In the genomic region with DNA sequence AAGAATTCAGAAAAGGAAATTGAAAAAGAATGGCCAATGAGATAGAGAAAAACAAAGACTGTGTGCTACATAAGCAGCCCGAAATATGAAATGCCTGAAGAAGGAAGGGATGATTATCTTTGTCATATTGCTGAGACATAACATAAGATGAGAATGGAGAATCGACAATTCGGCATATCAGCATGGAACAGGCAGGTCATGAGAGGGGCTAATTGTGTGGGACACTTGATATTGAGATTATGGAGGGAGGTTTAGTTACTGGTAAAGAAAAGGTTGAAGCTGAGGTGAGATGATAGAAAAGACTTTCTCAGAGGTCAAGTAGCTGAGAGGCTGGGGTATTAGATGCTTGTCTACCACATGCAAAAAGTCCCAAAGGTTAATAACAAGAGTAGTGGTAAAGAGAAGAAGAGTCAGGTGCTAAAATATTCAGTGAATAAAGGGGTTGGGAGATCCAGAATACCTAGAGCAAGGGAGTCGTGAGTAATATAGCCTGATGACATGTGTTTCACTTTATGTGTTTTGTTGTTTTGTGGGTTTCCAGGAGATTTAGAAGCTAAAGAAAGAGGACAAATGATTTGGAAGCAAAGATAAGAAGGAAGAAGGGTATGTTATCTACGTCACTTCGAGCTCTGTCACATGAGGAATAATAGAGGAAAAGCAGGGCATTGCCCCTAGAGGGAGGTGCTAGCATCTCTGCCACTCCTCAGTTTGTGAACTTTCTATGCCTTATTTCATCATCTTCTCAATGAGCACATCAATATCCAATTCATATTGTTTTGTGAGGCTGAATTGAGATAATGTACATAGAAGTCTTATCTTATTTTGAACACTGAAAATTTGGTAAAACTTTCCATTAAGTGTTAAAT, we compare ENCODE assay signal across 8 cellular contexts. TPM values are rescaled to one million over a fixed set of nuclear protein-coding genes. Genes with fewer than 3 reads are reported as not detected.
A peak's percentile ranks its signal among the peaks of the same experiment; 100 is the strongest.
DNase-seq lines count a peak whose midpoint lies in the region; ATAC-seq, FAIRE-seq and TF ChIP-seq lines count a peak whose summit lies in the region.
"Not testable (repeated sequence)": the region's sequence is repeated elsewhere in the genome, so short reads cannot be mapped to it uniquely, and the experiment has no call there.

No MANE protein-coding gene starts in this region.

- ATAC-seq in GM18520 (IDR thresholded peaks at IDR 0.05; ENCODE audit: unreplicated experiment) (peak; percentile 95), GM21619 (IDR thresholded peaks at IDR 0.05; ENCODE audit: unreplicated experiment) (peak; percentile 70), HG02840 (IDR thresholded peaks at IDR 0.05; ENCODE audit: low FRiP score, unreplicated experiment) (peak; percentile 59), activated B cell treated with CpG ODN at 0.5 μM for 24 hours (ENCODE audit: low read depth) (peak; percentile 25), right lobe of liver (peak; percentile 29 to 57 (median 55)), upper lobe of right lung (peak; percentile 35)

- in situ Hi-C loops in KBM-7 (cut with MboI; ENCODE audit: low pct_unique_long_range_greater_than_20kb, low sequenced_read_pairs) = not testable (repeated sequence)

- 59% methylated on average over 6 of the region's 6 CpGs for WGBS in right lobe of liver (ENCODE audit: insufficient coverage, low coverage, low lambda C conversion rate, missing lambda C conversion rate)

- not testable (repeated sequence) for H3K27me3 Mint-ChIP-seq in activated B cell treated with CpG ODN at 0.5 μM for 24 hours; astrocyte (ENCODE audit: low read depth, unreplicated experiment)

- H3K27me3 ChIP-seq in astrocyte (ENCODE audit: insufficient read depth, low read length); right lobe of liver; upper lobe of right lung: not testable (repeated sequence)

- H3K9me3 ChIP-seq in astrocyte (ENCODE audit: insufficient read depth, low read depth, low read length); right lobe of liver; upper lobe of right lung: not testable (repeated sequence)

- peak; percentile 6 for DNase-seq in KBM-7
- not testable (repeated sequence) for DNase-seq in activated B cell treated with CpG ODN at 0.5 μM for 24 hours; astrocyte (ENCODE audit: low read depth); right lobe of liver; upper lobe of right lung

- not testable (repeated sequence) for H3K79me2 ChIP-seq in astrocyte (ENCODE audit: insufficient read depth, low read length)

- intact Hi-C loops in activated B cell treated with CpG ODN at 0.5 μM for 24 hours (cut with micrococcal nuclease); right lobe of liver (cut with DNase I); upper lobe of right lung (cut with DNase I): not testable (repeated sequence)

- H3K36me3 ChIP-seq in astrocyte (ENCODE audit: insufficient read depth, low read length); right lobe of liver: not testable (repeated sequence)
- peaks cover 13% of the 10 kb centered on the region for H3K36me3 ChIP-seq in upper lobe of right lung

- H3K9ac ChIP-seq in astrocyte (ENCODE audit: low read length) = not testable (repeated sequence)

- H3K4me3 ChIP-seq in astrocyte (ENCODE audit: insufficient read depth, low read depth, low read length); right lobe of liver; upper lobe of right lung: not testable (repeated sequence)

- not testable (repeated sequence) for H2AFZ ChIP-seq in astrocyte (ENCODE audit: low read depth, low read length)

- not testable (repeated sequence) for TF ChIP-seq POLR2A in right lobe of liver (IDR thresholded peaks at IDR 0.05)

- not testable (repeated sequence) for H3K4me2 ChIP-seq in astrocyte (ENCODE audit: low read length)

- not testable (repeated sequence) for H4K20me1 ChIP-seq in astrocyte (ENCODE audit: insufficient read depth, low read length)

- CTCF ChIA-PET in activated B cell treated with CpG ODN at 0.5 μM for 24 hours (lab: Charles Lee) = not testable (repeated sequence)

- peaks cover 14% of the 10 kb centered on the region for H3K36me3 Mint-ChIP-seq in activated B cell treated with CpG ODN at 0.5 μM for 24 hours (ENCODE audit: low read depth)
- H3K36me3 Mint-ChIP-seq in astrocyte (ENCODE audit: low read depth, unreplicated experiment) = not testable (repeated sequence)

- FAIRE-seq in astrocyte (lab: Jason Lieb, UNC) = peak; percentile 59

- not testable (repeated sequence) for H3K4me3 Mint-ChIP-seq in activated B cell treated with CpG ODN at 0.5 μM for 24 hours; astrocyte (ENCODE audit: unreplicated experiment)

- peak overlapping the region; percentile 56 for H3K27ac ChIP-seq in astrocyte (ENCODE audit: low read depth, low read length)
- H3K27ac ChIP-seq in right lobe of liver = peak overlapping the region in 1 of 3 donors; percentile 68
- H3K27ac ChIP-seq in upper lobe of right lung = not testable (repeated sequence)

- POLR2A ChIA-PET in activated B cell treated with CpG ODN at 0.5 μM for 24 hours (lab: Charles Lee) = interaction anchor here (1.5 kb wide), 1 partner anchor 25 kb away, joined by 3 read pairs; no protein-coding TSS in a partner anchor

- H3K4me1 Mint-ChIP-seq in activated B cell treated with CpG ODN at 0.5 μM for 24 hours; astrocyte (ENCODE audit: low read depth, unreplicated experiment): not testable (repeated sequence)

- H3K9me3 Mint-ChIP-seq in activated B cell treated with CpG ODN at 0.5 μM for 24 hours; astrocyte (ENCODE audit: unreplicated experiment): not testable (repeated sequence)

- H3K27ac Mint-ChIP-seq in activated B cell treated with CpG ODN at 0.5 μM for 24 hours; astrocyte (ENCODE audit: unreplicated experiment): not testable (repeated sequence)

- not testable (repeated sequence) for TF ChIP-seq CTCF in activated B cell treated with CpG ODN at 0.5 μM for 24 hours (IDR thresholded peaks at IDR 0.05); astrocyte (IDR thresholded peaks at IDR 0.05; ENCODE audit: insufficient read depth, low read depth, low read length); upper lobe of right lung (IDR thresholded peaks at IDR 0.05)
- peak in 3 of 4 donors; percentile 6 to 21 (median 12) for TF ChIP-seq CTCF in right lobe of liver (IDR thresholded peaks at IDR 0.05)

- not testable (repeated sequence) for H3K4me1 ChIP-seq in astrocyte (ENCODE audit: insufficient read depth, low read length); upper lobe of right lung
- H3K4me1 ChIP-seq in right lobe of liver = peaks cover 0 to 15% (median 7%) of the 10 kb centered on the region in 4 donors

RNA-seq across cellular contexts. Expression of a gene that starts 18.5 kb away (rescaled TPM):
- total RNA-seq in activated B cell treated with CpG ODN at 0.5 μM for 24 hours (24.0 and 27.5 TPM in 2 replicates), astrocyte (62.5 and 79.6 TPM in 2 replicates), right lobe of liver (100 to 1,000 TPM in 1 of 6 experiments, 10 to 100 TPM in 4, 1 to 10 TPM in 1; 9.7 to 153 (median 43.7) TPM), upper lobe of right lung (42.2 TPM)

RNA-seq across cellular contexts. Expression of a gene that starts 23.9 kb away (rescaled TPM):
- total RNA-seq in activated B cell treated with CpG ODN at 0.5 μM for 24 hours (14.4 and 15.5 TPM in 2 replicates), astrocyte (30.3 and 34.9 TPM in 2 replicates), right lobe of liver (10 to 100 TPM in 4 of 6 experiments, 1 to 10 TPM in 2; 4.3 to 24.6 (median 11.7) TPM), upper lobe of right lung (46.6 TPM)

RNA-seq across cellular contexts. Expression of a gene that starts 54.1 kb away (rescaled TPM):
- total RNA-seq in activated B cell treated with CpG ODN at 0.5 μM for 24 hours (28.5 and 31.2 TPM in 2 replicates), astrocyte (21.0 and 21.3 TPM in 2 replicates), right lobe of liver (10 to 100 TPM in 3 of 6 experiments, 1 to 10 TPM in 3; 8.9 to 19.9 (median 9.8) TPM), upper lobe of right lung (17.9 TPM)

RNA-seq across cellular contexts. Expression of a gene that starts 54.1 kb away (rescaled TPM):
- total RNA-seq in activated B cell treated with CpG ODN at 0.5 μM for 24 hours (25.4 and 27.4 TPM in 2 replicates), astrocyte (10.1 and 10.9 TPM in 2 replicates), right lobe of liver (10 to 100 TPM in 2 of 6 experiments, 1 to 10 TPM in 4; 6.9 to 13.8 (median 8.5) TPM), upper lobe of right lung (16.2 TPM)

Comparison
In these comparisons a context has a peak if more than half of its experiments do, and no peak if none do; other contexts are left out.
1. ATAC-seq: peak in every context shown above with its lines; median percentile 95 in GM18520; 70 in GM21619; 59 in HG02840; 55 in right lobe of liver; 35 in upper lobe of right lung; 25 in activated B cell treated with CpG ODN at 0.5 μM for 24 hours.